Comparison of ENCODE assay signal across 27 cellular contexts in genomic region chr3:185730550-185730949, GRCh38.
"Had no signal": no experiment of that assay in that cellular context is flagged by ENCODE, and none has a peak within 500 bp of the region (broad histone marks: within the 10 kb centered on the region; RNA-seq: fewer than 3 reads in every experiment).

No MANE protein-coding gene starts in this region.

- H3K9ac ChIP-seq: neural progenitor cell had no signal

- H3K36me3 ChIP-seq: colonic mucosa, heart left ventricle, lower lobe of right lung, neural progenitor cell, ovary, prostate gland, transverse colon, uterus had no signal

- H3K4me1 ChIP-seq: colonic mucosa, lower lobe of right lung, prostate gland, uterus had no signal

- H3K4me1 Mint-ChIP-seq: activated B cell treated with CpG ODN at 0.5 μM for 24 hours; activated CD4-positive, alpha-beta T cell treated with anti-CD3 and anti-CD28 coated beads for 36 hours; activated T-helper 17 cell treated with anti-CD3 and anti-CD28 coated beads, Interleukin-2, amount 50 U/mL, for 72 hours; naive thymus-derived CD8-positive, alpha-beta T cell; stimulated activated memory B cell treated with anti-CD40 and anti-IgM and Interleukin-4, amounts not matched to agents 10 μg/mL and 1 μg/mL and 100 μg/mL, for 72 hours had no signal

- H3K9me3 ChIP-seq: colonic mucosa, heart left ventricle, lower lobe of right lung, ovary, prostate gland, transverse colon, uterus had no signal

- H3K4me3 ChIP-seq: colonic mucosa, dorsolateral prefrontal cortex, heart left ventricle, lower lobe of right lung, neural progenitor cell, ovary, prostate gland, transverse colon, uterus had no signal

- H3K36me3 Mint-ChIP-seq: activated naive CD4-positive, alpha-beta T cell treated with anti-CD3 and anti-CD28 coated beads, Interleukin-2, amount 50 U/mL, for 72 hours; naive thymus-derived CD8-positive, alpha-beta T cell; stimulated activated memory B cell treated with anti-CD40 and anti-IgM and Interleukin-4, amounts not matched to agents 10 μg/mL and 1 μg/mL and 100 μg/mL, for 72 hours had no signal

- ATAC-seq: activated CD4-positive, alpha-beta T cell treated with anti-CD3 and anti-CD28 coated beads for 36 hours; activated naive CD4-positive, alpha-beta T cell treated with anti-CD3 and anti-CD28 coated beads, Interleukin-2, amount 50 U/mL, for 72 hours; activated T-helper 17 cell treated with anti-CD3 and anti-CD28 coated beads, Interleukin-2, amount 50 U/mL, for 72 hours; effector memory CD8-positive, alpha-beta T cell; left colon; lower lobe of right lung; naive thymus-derived CD8-positive, alpha-beta T cell; stimulated activated memory B cell treated with anti-CD40 and anti-IgM and Interleukin-4, amounts not matched to agents 10 μg/mL and 1 μg/mL and 100 μg/mL, for 72 hours had no signal

- DNase-seq: activated B cell treated with CpG ODN at 0.5 μM for 24 hours; activated CD4-positive, alpha-beta T cell treated with anti-CD3 and anti-CD28 coated beads for 36 hours; activated CD4-positive, alpha-beta T cell treated with anti-CD3 and anti-CD28 coated beads, Interleukin-2, amount 50 U/mL, for 4 hours; activated CD8-positive, alpha-beta memory T cell treated with anti-CD3 and anti-CD28 coated beads for 24 hours; activated CD8-positive, alpha-beta memory T cell treated with anti-CD3 and anti-CD28 coated beads, Interleukin-2, amount 50 U/mL, for 4 hours; activated T-cell treated with anti-CD3 and anti-CD28 coated beads, Interleukin-2, amount 50 U/mL, for 24 hours; aorta; central memory CD4-positive, alpha-beta T cell; colonic mucosa; dorsolateral prefrontal cortex; effector memory CD8-positive, alpha-beta T cell; heart left ventricle; left colon; lower lobe of right lung; naive thymus-derived CD8-positive, alpha-beta T cell; ovary; stimulated activated CD4-positive, alpha-beta T cell treated with anti-CD3 and anti-CD28 coated beads, Interleukin-12 subunit alpha, Interleukin-12 subunit beta, amount 100 ng/mL, for 4 hours; T1000; transverse colon; uterus had no signal

- H3K27me3 ChIP-seq: colonic mucosa, heart left ventricle, neural progenitor cell, ovary, transverse colon, uterus had no signal

- H3K9me3 Mint-ChIP-seq: activated B cell treated with CpG ODN at 0.5 μM for 24 hours; activated naive CD4-positive, alpha-beta T cell treated with anti-CD3 and anti-CD28 coated beads, Interleukin-2, amount 50 U/mL, for 72 hours; activated T-helper 17 cell treated with anti-CD3 and anti-CD28 coated beads, Interleukin-2, amount 50 U/mL, for 72 hours; effector memory CD8-positive, alpha-beta T cell; naive thymus-derived CD8-positive, alpha-beta T cell; neural progenitor cell; stimulated activated memory B cell treated with anti-CD40 and anti-IgM and Interleukin-4, amounts not matched to agents 10 μg/mL and 1 μg/mL and 100 μg/mL, for 72 hours; T-helper 1 cell treated with Interleukin-12 subunit alpha and Interleukin-12 subunit beta and Interleukin-4 antibody, amounts not matched to agents 30 μg/mL and 1 μg/mL, for 36 hours had no signal

- H3K27ac Mint-ChIP-seq: activated B cell treated with CpG ODN at 0.5 μM for 24 hours; activated CD4-positive, alpha-beta T cell treated with anti-CD3 and anti-CD28 coated beads for 36 hours; activated naive CD4-positive, alpha-beta T cell treated with anti-CD3 and anti-CD28 coated beads, Interleukin-2, amount 50 U/mL, for 72 hours; activated T-cell treated with anti-CD3 and anti-CD28 coated beads, Interleukin-2, amount 50 U/mL, for 24 hours; activated T-helper 17 cell treated with anti-CD3 and anti-CD28 coated beads, Interleukin-2, amount 50 U/mL, for 72 hours; effector memory CD8-positive, alpha-beta T cell; naive thymus-derived CD8-positive, alpha-beta T cell; neural progenitor cell; stimulated activated memory B cell treated with anti-CD40 and anti-IgM and Interleukin-4, amounts not matched to agents 10 μg/mL and 1 μg/mL and 100 μg/mL, for 72 hours; T-helper 1 cell treated with Interleukin-12 subunit alpha and Interleukin-12 subunit beta and Interleukin-4 antibody, amounts not matched to agents 30 μg/mL and 1 μg/mL, for 36 hours had no signal

- H3K4me3 Mint-ChIP-seq: activated B cell treated with CpG ODN at 0.5 μM for 24 hours; activated CD4-positive, alpha-beta T cell treated with anti-CD3 and anti-CD28 coated beads for 36 hours; activated T-cell treated with anti-CD3 and anti-CD28 coated beads, Interleukin-2, amount 50 U/mL, for 24 hours; activated T-helper 17 cell treated with anti-CD3 and anti-CD28 coated beads, Interleukin-2, amount 50 U/mL, for 72 hours; effector memory CD8-positive, alpha-beta T cell; naive thymus-derived CD8-positive, alpha-beta T cell; neural progenitor cell; stimulated activated memory B cell treated with anti-CD40 and anti-IgM and Interleukin-4, amounts not matched to agents 10 μg/mL and 1 μg/mL and 100 μg/mL, for 72 hours; T-helper 1 cell treated with Interleukin-12 subunit alpha and Interleukin-12 subunit beta and Interleukin-4 antibody, amounts not matched to agents 30 μg/mL and 1 μg/mL, for 36 hours had no signal

- FAIRE-seq: islet of Langerhans had no signal

- H2AFZ ChIP-seq: neural progenitor cell had no signal

- H3K27ac ChIP-seq: colonic mucosa, dorsolateral prefrontal cortex, heart left ventricle, lower lobe of right lung, neural progenitor cell, ovary, prostate gland, transverse colon, uterus had no signal

- H3K27me3 Mint-ChIP-seq: stimulated activated memory B cell treated with anti-CD40 and anti-IgM and Interleukin-4, amounts not matched to agents 10 μg/mL and 1 μg/mL and 100 μg/mL, for 72 hours had no signal

- H3K4me2 ChIP-seq: neural progenitor cell had no signal
